10 cellular contexts compared by ENCODE assay signal in genomic region chr19:45876161-45876410, GRCh38. TPM values are rescaled to one million over a fixed set of nuclear protein-coding genes. Genes with fewer than 3 reads are reported as not detected.
DNase-seq lines count a peak whose midpoint lies in the region; ATAC-seq and TF ChIP-seq lines count a peak whose summit lies in the region.
"Had no signal": no experiment of that assay in that cellular context is flagged by ENCODE, and none has a peak within 500 bp of the region (broad histone marks: within the 10 kb centered on the region; RNA-seq: fewer than 3 reads in every experiment).

No MANE protein-coding gene starts in this region.

- no peak overlapping the region for H3K4me3 ChIP-seq in body of pancreas
- no peak overlapping the region for H3K4me3 ChIP-seq in foreskin fibroblast (ENCODE audit: low read depth in 1 of 2, low read length in 2 of 2)

- no peak for ATAC-seq in body of pancreas
- ATAC-seq in naive thymus-derived CD8-positive, alpha-beta T cell, result peak; percentile 50 to 62
- ATAC-seq: HCT116 had no signal

- H3K36me3 ChIP-seq in body of pancreas (replicated peaks in 1 of 2; ENCODE audit: insufficient read depth in 1 of 2, low read depth in 2 of 2), result no peaks in the 10 kb centered on the region

- TF ChIP-seq CTCF in body of pancreas (IDR thresholded peaks at IDR 0.05), result no peak
- TF ChIP-seq CTCF in foreskin fibroblast (IDR thresholded peaks at IDR 0.05; ENCODE audit: low read depth, low read length), result no peak

- peak overlapping the region in 3 of 10 donors; percentile 16 to 86 (median 26) for H3K27ac Mint-ChIP-seq in naive thymus-derived CD8-positive, alpha-beta T cell

- H3K36me3 Mint-ChIP-seq in naive thymus-derived CD8-positive, alpha-beta T cell, result no peaks in the 10 kb centered on the region

- no peak for TF ChIP-seq POLR2A in body of pancreas (IDR thresholded peaks at IDR 0.05)

- H3K9me3 Mint-ChIP-seq in naive thymus-derived CD8-positive, alpha-beta T cell, result no peaks in the 10 kb centered on the region

- H3K27me3 ChIP-seq in body of pancreas, result no peaks in the 10 kb centered on the region

- peak overlapping the region in 9 of 10 donors; percentile 18 to 71 (median 59) for H3K4me3 Mint-ChIP-seq in naive thymus-derived CD8-positive, alpha-beta T cell

- H3K4me1 Mint-ChIP-seq in naive thymus-derived CD8-positive, alpha-beta T cell, result peaks cover 6 to 16% (median 13%) of the 10 kb centered on the region in 4 donors

- peak; percentile 59 for DNase-seq in stimulated activated CD4-positive, alpha-beta T cell treated with anti-CD3 and anti-CD28 coated beads, Interleukin-1b, Interleukin-23, amount 100 ng/mL, for 48 hours
- DNase-seq in stimulated activated CD4-positive, alpha-beta T cell treated with anti-CD3 and anti-CD28 coated beads, Interleukin-12 subunit alpha, Interleukin-12 subunit beta, amount 100 ng/mL, for 4 hours, result no peak
- DNase-seq in body of pancreas (no peak), foreskin fibroblast (no peak), NCI-H526 treated with DMSO at 0.1 percent for 48 hours (lab: John Stamatoyannopoulos, UW) (no peak), D341Med (ENCODE audit: low spot score) (no peak), NCI-H526 (lab: John Stamatoyannopoulos, UW) (no peak)
- no peak for DNase-seq in naive thymus-derived CD8-positive, alpha-beta T cell
- DNase-seq: SIG-M5 had no signal

- no peaks in the 10 kb centered on the region for H3K9me3 ChIP-seq in body of pancreas

- intact Hi-C loops in body of pancreas (cut with DNase I), result no loop called here

- POLR2A ChIA-PET in naive thymus-derived CD8-positive, alpha-beta T cell (lab: Charles Lee), result interaction anchor here (0.6 kb wide), 1 partner anchor 33 kb away, joined by 4 read pairs; no protein-coding TSS in a partner anchor

- H3K27ac ChIP-seq in body of pancreas, result peak overlapping the region; percentile 79 to 96 (median 90)

- H3K4me1 ChIP-seq in body of pancreas, result peaks cover 95% of the 10 kb centered on the region

- WGBS in body of pancreas, 2 donors, result 26 to 53% methylated on average over 4 of the region's 4 CpGs

- H3K27me3 Mint-ChIP-seq in naive thymus-derived CD8-positive, alpha-beta T cell, result peaks cover 19 to 50% (median 29%) of the 10 kb centered on the region in 5 donors

RNA-seq across cellular contexts. Expression of gene IRF2BP1, which starts 9.9 kb away (rescaled TPM):
- total RNA-seq in body of pancreas, result 10 to 100 TPM; 24.1 to 25.1 TPM
- 10 to 100 TPM; 32.9 to 33.8 TPM for total RNA-seq in naive thymus-derived CD8-positive, alpha-beta T cell
- polyA plus RNA-seq in naive thymus-derived CD8-positive, alpha-beta T cell, result 1 to 10 TPM; 7.0 to 9.1 (median 7.6) TPM

RNA-seq across cellular contexts. Expression of gene FOXA3, which starts 12.0 kb away (rescaled TPM):
- total RNA-seq in body of pancreas, result 10 to 100 TPM in 1 of 2 donors, 1 to 10 TPM in 1; 3.0 to 16.3 TPM
- total RNA-seq in naive thymus-derived CD8-positive, alpha-beta T cell, result not detected
- polyA plus RNA-seq in naive thymus-derived CD8-positive, alpha-beta T cell, result not detected

RNA-seq across cellular contexts. Expression of gene SYMPK, which starts 13.1 kb away (rescaled TPM):
- 10 to 100 TPM; 23.3 to 32.3 TPM for total RNA-seq in body of pancreas
- 10 to 100 TPM; 89.9 to 91.1 TPM for total RNA-seq in naive thymus-derived CD8-positive, alpha-beta T cell
- polyA plus RNA-seq in naive thymus-derived CD8-positive, alpha-beta T cell, result 10 to 100 TPM in 2 of 3 donors, 1 to 10 TPM in 1; 4.4 to 15.4 (median 13.8) TPM

RNA-seq across cellular contexts. Expression of gene MYPOP, which starts 26.3 kb away (rescaled TPM):
- 10 to 100 TPM in 1 of 2 donors, 1 to 10 TPM in 1; 6.7 to 13.5 TPM for total RNA-seq in body of pancreas
- total RNA-seq in naive thymus-derived CD8-positive, alpha-beta T cell, result 10 to 100 TPM; 10.5 to 10.9 TPM
- under 1 TPM in 1 of 3 donors, not detected in 2; 0.23 TPM for polyA plus RNA-seq in naive thymus-derived CD8-positive, alpha-beta T cell

RNA-seq across cellular contexts. Expression of gene NANOS2, which starts 38.5 kb away (rescaled TPM):
- not detected for total RNA-seq in body of pancreas
- total RNA-seq in naive thymus-derived CD8-positive, alpha-beta T cell, result not detected
- polyA plus RNA-seq in naive thymus-derived CD8-positive, alpha-beta T cell, result not detected
